ENCODE assay signal across 1 cellular context in genomic region chr13:36997716-36998427, GRCh38.
TF ChIP-seq lines count a peak whose summit lies in the region.

No MANE protein-coding gene starts in this region.

TF ChIP-seq in SK-N-SH, 30 proteins besides CTCF, POLR2A, EP300 and RAD21 (continued from another document):
- TF ChIP-seq, protein P1, sequence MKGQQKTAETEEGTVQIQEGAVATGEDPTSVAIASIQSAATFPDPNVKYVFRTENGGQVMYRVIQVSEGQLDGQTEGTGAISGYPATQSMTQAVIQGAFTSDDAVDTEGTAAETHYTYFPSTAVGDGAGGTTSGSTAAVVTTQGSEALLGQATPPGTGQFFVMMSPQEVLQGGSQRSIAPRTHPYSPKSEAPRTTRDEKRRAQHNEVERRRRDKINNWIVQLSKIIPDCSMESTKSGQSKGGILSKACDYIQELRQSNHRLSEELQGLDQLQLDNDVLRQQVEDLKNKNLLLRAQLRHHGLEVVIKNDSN (IDR thresholded peaks at IDR 0.05; ENCODE audit: borderline replicate concordance, low read depth) = no peak
- TF ChIP-seq MXI1 (IDR thresholded peaks at IDR 0.05; ENCODE audit: low read depth, low read length) (no peak), RCOR1 (IDR thresholded peaks at IDR 0.05; ENCODE audit: low read length) (no peak), SIN3A (IDR thresholded peaks at IDR 0.05; ENCODE audit: borderline replicate concordance, low read depth, low read length) (no peak), REST (IDR thresholded peaks at IDR 0.05; ENCODE audit: low read depth, low read length) (no peak)
